In the genomic region with DNA sequence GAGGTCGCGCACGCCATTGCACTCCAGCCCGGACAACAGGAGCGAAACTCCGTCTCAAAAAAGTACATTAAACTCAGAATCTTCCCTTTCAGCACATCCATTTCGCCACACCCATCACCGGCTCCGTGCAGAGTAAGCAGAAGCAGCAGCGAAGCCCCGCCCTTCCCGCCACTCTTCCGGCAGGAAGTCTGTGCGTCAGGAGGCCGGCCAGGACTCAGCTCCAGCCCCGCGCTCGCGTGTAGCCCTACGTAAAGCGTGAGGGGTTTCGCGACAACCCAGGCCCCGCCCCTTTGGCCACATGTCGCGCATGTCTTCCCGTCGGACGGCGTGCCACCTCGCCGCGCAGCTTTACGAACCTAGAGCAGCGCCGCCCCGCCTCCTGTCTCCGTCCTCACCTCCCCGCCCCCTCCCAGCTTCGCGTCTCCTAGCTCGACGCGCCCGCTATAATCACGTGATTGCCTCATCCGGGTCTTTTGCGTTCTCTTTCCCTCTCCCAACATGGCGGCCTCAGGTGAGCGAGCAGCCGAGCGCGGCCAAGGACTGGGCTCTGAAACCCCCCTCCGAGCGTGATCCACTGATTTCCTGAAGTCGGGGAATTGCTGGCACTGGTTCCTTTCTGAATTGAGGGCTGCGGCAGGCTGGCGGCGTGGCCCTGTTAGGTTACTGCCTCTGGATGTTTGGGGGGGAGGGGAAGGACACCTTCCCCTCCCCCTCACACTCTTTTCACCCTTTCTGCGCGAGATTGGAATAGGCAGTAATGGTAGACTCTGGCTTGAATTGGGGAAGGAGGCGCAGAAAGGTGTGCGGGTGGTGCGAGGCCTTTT, we compare ENCODE assay signal across 8 cellular contexts. TPM values are rescaled to one million over a fixed set of nuclear protein-coding genes. Genes with fewer than 3 reads are reported as not detected.
A peak's percentile ranks its signal among the peaks of the same experiment; 100 is the strongest.
DNase-seq lines count a peak whose midpoint lies in the region; ATAC-seq and TF ChIP-seq lines count a peak whose summit lies in the region.

TSS of gene EIF4B (plus strand) at position 471 of the 824 bp plus-strand sequence. CDS start at position 499, 28 bp downstream.

- intact Hi-C loops in activated CD4-positive, alpha-beta T cell treated with anti-CD3 and anti-CD28 coated beads, Interleukin-2, amount 10 ng/mL, durations not matched to agents 24 days and 14 days (cut with micrococcal nuclease) = loop anchor here (2.0 to 5.0 kb wide), 4 partner anchors 41 to 1924 kb away; partner anchors contain the start of genes CSRNP2, NR4A1 and PCBP2
- intact Hi-C loops in colonic mucosa (cut with DNase I) = no loop called here

- no peaks in the 10 kb centered on the region; the same call in 1 of the 2 replicates for H3K36me3 ChIP-seq in BJ (ENCODE audit: control insufficient read depth, insufficient read depth, low read length)
- H3K36me3 ChIP-seq in colonic mucosa = no peaks in the 10 kb centered on the region

- H3K4me3 ChIP-seq in BJ (ENCODE audit: low read depth, low read length) (peak within 1 kb of the TSS; percentile 99), colonic mucosa (peak within 1 kb of the TSS; percentile 94)

- H3K27ac Mint-ChIP-seq in activated CD4-positive, alpha-beta T cell treated with anti-CD3 and anti-CD28 coated beads, Interleukin-2, amount 10 ng/mL, durations not matched to agents 24 days and 14 days = peak within 1 kb of the TSS; percentile 98

- peak within 1 kb of the TSS; percentile 88 for H3K4me3 Mint-ChIP-seq in activated CD4-positive, alpha-beta T cell treated with anti-CD3 and anti-CD28 coated beads, Interleukin-2, amount 10 ng/mL, durations not matched to agents 24 days and 14 days

- CTCF ChIA-PET in BJ (lab: Yijun Ruan, JAX) = interaction anchor here (0.5 to 1.9 kb wide), 3 partner anchors 42 to 323 kb away, joined by 4 to 11 read pairs (median 5); no protein-coding TSS in a partner anchor

- H3K27me3 Mint-ChIP-seq in activated CD4-positive, alpha-beta T cell treated with anti-CD3 and anti-CD28 coated beads, Interleukin-2, amount 10 ng/mL, durations not matched to agents 24 days and 14 days = peaks cover 4% of the 10 kb centered on the region

- peak within 1 kb of the TSS; percentile 96 for H3K27ac ChIP-seq in colonic mucosa
- peak within 1 kb of the TSS; percentile 88 for H3K27ac ChIP-seq in layer of hippocampus (ENCODE audit: low read depth, low read length)

- TF ChIP-seq CTCF in BJ (IDR thresholded peaks at IDR 0.05; ENCODE audit: insufficient read depth, low read depth, low read length) (no peak), colonic mucosa (IDR thresholded peaks at IDR 0.05) (no peak)

- DNase-seq in BJ (ENCODE audit: low read depth) (peak; percentile 97), NCI-H526 treated with DMSO at 0.1 percent for 48 hours (lab: John Stamatoyannopoulos, UW) (peak; percentile 98), colonic mucosa (peak; percentile 100)
- peak; percentile 100 for DNase-seq in activated CD4-positive, alpha-beta T cell treated with anti-CD3 and anti-CD28 coated beads, Interleukin-2, amount 10 ng/mL, durations not matched to agents 24 days and 14 days
- DNase-seq in stimulated activated CD4-positive, alpha-beta T cell treated with anti-CD3 and anti-CD28 coated beads, Interleukin-1b, Interleukin-23, amount 100 ng/mL, for 4 hours (ENCODE audit: low read depth in 2 of 2) = peak; percentile 99

- no peaks in the 10 kb centered on the region for H3K9me3 ChIP-seq in colonic mucosa

- H3K27me3 ChIP-seq in BJ (ENCODE audit: control insufficient read depth, insufficient read depth, low read length) (no peaks in the 10 kb centered on the region), colonic mucosa (no peaks in the 10 kb centered on the region), layer of hippocampus (ENCODE audit: control insufficient read depth, insufficient read depth, low read length) (no peaks in the 10 kb centered on the region)

- peaks cover 34% of the 10 kb centered on the region for H3K36me3 Mint-ChIP-seq in activated CD4-positive, alpha-beta T cell treated with anti-CD3 and anti-CD28 coated beads, Interleukin-2, amount 10 ng/mL, durations not matched to agents 24 days and 14 days (ENCODE audit: low read depth)

- peaks cover 26% of the 10 kb centered on the region for H3K4me1 Mint-ChIP-seq in activated CD4-positive, alpha-beta T cell treated with anti-CD3 and anti-CD28 coated beads, Interleukin-2, amount 10 ng/mL, durations not matched to agents 24 days and 14 days

- peak; percentile 91 for ATAC-seq in GM19324 (IDR thresholded peaks at IDR 0.05; ENCODE audit: low FRiP score, unreplicated experiment)
- ATAC-seq in HG03469 (IDR thresholded peaks at IDR 0.05; ENCODE audit: unreplicated experiment) = peak; percentile 83

- peak within 1 kb of the TSS; percentile 99 for H3K9ac ChIP-seq in colonic mucosa (ENCODE audit: low read depth in 2 of 2, low read length in 2 of 2)

- POLR2A ChIA-PET in BJ (lab: Charles Lee) = interaction anchor here (0.6 to 1.0 kb wide), 5 partner anchors 42 to 1409 kb away, joined by 3 to 17 read pairs (median 4); no protein-coding TSS in a partner anchor

- H3K9me3 Mint-ChIP-seq in activated CD4-positive, alpha-beta T cell treated with anti-CD3 and anti-CD28 coated beads, Interleukin-2, amount 10 ng/mL, durations not matched to agents 24 days and 14 days = no peaks in the 10 kb centered on the region

- H3K4me1 ChIP-seq in colonic mucosa = peaks cover 11% of the 10 kb centered on the region

RNA-seq across cellular contexts. Expression of gene EIF4B, which starts in this region (rescaled TPM):
- 296 and 496 TPM in 2 replicates for polyA plus RNA-seq in BJ (2011; rRNA removed)
- 387 and 711 TPM in 2 replicates for polyA minus RNA-seq in BJ (2011; rRNA and poly(A)+ RNA removed)
- total RNA-seq in activated CD4-positive, alpha-beta T cell treated with anti-CD3 and anti-CD28 coated beads, Interleukin-2, amount 10 ng/mL, durations not matched to agents 24 days and 14 days = 500 and 521 TPM in 2 replicates
- total RNA-seq in colonic mucosa = 100 to 1,000 TPM; 398 to 455 TPM

Comparison
In these comparisons a context has a peak if more than half of its experiments do, and no peak if none do; other contexts are left out.
1. Peak in every context shown above with its lines: DNase-seq, ATAC-seq, H3K4me3 ChIP-seq and H3K27ac ChIP-seq.